In genomic region chr12:69170293-69170692, GRCh38 we compare ENCODE assay signal across 17 cellular contexts.
"Had no signal": no experiment of that assay in that cellular context is flagged by ENCODE, and none has a peak within 500 bp of the region (broad histone marks: within the 10 kb centered on the region; RNA-seq: fewer than 3 reads in every experiment).

No MANE protein-coding gene starts in this region.

- H3K9me3 Mint-ChIP-seq: type B pancreatic cell had no signal

- H3K27me3 Mint-ChIP-seq: type B pancreatic cell had no signal

- H3K4me3 ChIP-seq: colonic mucosa, smooth muscle cell, suprapubic skin, thyroid gland had no signal

- H3K27ac ChIP-seq: colonic mucosa, neutrophil, suprapubic skin, thyroid gland had no signal

- DNase-seq: colonic mucosa; effector CD4-positive, alpha-beta T cell; foreskin melanocyte; head of caudate nucleus; hippocampal formation; kidney glomerular epithelial cell; naive thymus-derived CD4-positive, alpha-beta T cell; nephron progenitor cell; posterior cingulate gyrus; right cardiac atrium; stimulated activated CD4-positive, alpha-beta T cell treated with anti-CD3 and anti-CD28 coated beads, Interleukin-2, amount 100 ng/mL, for 48 hours; stimulated activated naive CD8-positive, alpha-beta T cell treated with anti-CD3 and anti-CD28 coated beads, Interleukin-15, Interleukin-2, amounts not matched to agents 100 U/mL and 50 U/mL, for 24 hours; thyroid gland had no signal

- H3K36me3 ChIP-seq: colonic mucosa, neutrophil, suprapubic skin, thyroid gland had no signal

- H3K36me3 Mint-ChIP-seq: naive thymus-derived CD4-positive, alpha-beta T cell; type B pancreatic cell had no signal

- H3K27me3 ChIP-seq: colonic mucosa, neutrophil, suprapubic skin, thyroid gland had no signal

- H3K4me3 Mint-ChIP-seq: naive thymus-derived CD4-positive, alpha-beta T cell; nephron progenitor cell; type B pancreatic cell had no signal

- H3K9me3 ChIP-seq: colonic mucosa, neutrophil, suprapubic skin, thyroid gland had no signal

- H3K27ac Mint-ChIP-seq: naive thymus-derived CD4-positive, alpha-beta T cell; nephron progenitor cell; type B pancreatic cell had no signal

- H3K4me1 ChIP-seq: colonic mucosa, suprapubic skin had no signal
